ENCODE assay signal across 9 cellular contexts in genomic region chr19:14116918-14117578, GRCh38. TPM values are rescaled to one million over a fixed set of nuclear protein-coding genes. Genes with fewer than 3 reads are reported as not detected.
DNase-seq lines count a peak whose midpoint lies in the region; ATAC-seq and TF ChIP-seq lines count a peak whose summit lies in the region.
"Had no signal": no experiment of that assay in that cellular context is flagged by ENCODE, and none has a peak within 500 bp of the region (broad histone marks: within the 10 kb centered on the region; RNA-seq: fewer than 3 reads in every experiment).

No MANE protein-coding gene starts in this region.

- peak; percentile 33 for DNase-seq in activated CD4-positive, alpha-beta memory T cell treated with anti-CD3 and anti-CD28 coated beads, Interleukin-2, amount 10 ng/mL, durations not matched to agents 7 days and 5 days
- DNase-seq in foreskin keratinocyte (no peak), posterior vena cava (ENCODE audit: low spot score) (peak; percentile 84), SK-N-DZ (ENCODE audit: low spot score) (no peak), HEK293T (ENCODE audit: extremely low spot score) (no peak)

- no peaks in the 10 kb centered on the region for H3K27me3 Mint-ChIP-seq in activated CD4-positive, alpha-beta memory T cell treated with anti-CD3 and anti-CD28 coated beads, Interleukin-2, amount 10 ng/mL, durations not matched to agents 7 days and 5 days

- ATAC-seq in HG03045 (IDR thresholded peaks at IDR 0.05; ENCODE audit: unreplicated experiment) (peak; percentile 7), foreskin keratinocyte (peak; percentile 1), GM18519 (IDR thresholded peaks at IDR 0.05; ENCODE audit: low FRiP score, unreplicated experiment) (no peak)

- TF ChIP-seq CTCF in foreskin keratinocyte (conservative IDR thresholded peaks at IDR 0.05): no peak

- H3K9me3 Mint-ChIP-seq in activated CD4-positive, alpha-beta memory T cell treated with anti-CD3 and anti-CD28 coated beads, Interleukin-2, amount 10 ng/mL, durations not matched to agents 7 days and 5 days: no peaks in the 10 kb centered on the region

- H3K4me1 Mint-ChIP-seq in activated CD4-positive, alpha-beta memory T cell treated with anti-CD3 and anti-CD28 coated beads, Interleukin-2, amount 10 ng/mL, durations not matched to agents 7 days and 5 days: peaks cover 46% of the 10 kb centered on the region

- no peaks in the 10 kb centered on the region for H3K4me1 ChIP-seq in foreskin keratinocyte

- H3K27me3 ChIP-seq in foreskin keratinocyte: no peaks in the 10 kb centered on the region

- H3K36me3 Mint-ChIP-seq in activated CD4-positive, alpha-beta memory T cell treated with anti-CD3 and anti-CD28 coated beads, Interleukin-2, amount 10 ng/mL, durations not matched to agents 7 days and 5 days (ENCODE audit: low read depth): peaks cover 6% of the 10 kb centered on the region

- peak overlapping the region; percentile 90 for H3K4me3 ChIP-seq in GM08714 (ENCODE audit: low read length)

- peak overlapping the region; percentile 77 for H3K4me3 Mint-ChIP-seq in activated CD4-positive, alpha-beta memory T cell treated with anti-CD3 and anti-CD28 coated beads, Interleukin-2, amount 10 ng/mL, durations not matched to agents 7 days and 5 days

- no peak overlapping the region for H3K27ac ChIP-seq in foreskin keratinocyte

- intact Hi-C loops in posterior vena cava (cut with DNase I): no loop called here

- CTCF ChIA-PET in activated CD4-positive, alpha-beta memory T cell treated with anti-CD3 and anti-CD28 coated beads, Interleukin-2, amount 10 ng/mL, durations not matched to agents 7 days and 5 days (lab: Charles Lee): interaction anchor here (0.6 to 3.1 kb wide), 3 partner anchors 20 to 51 kb away, joined by 3 to 10 read pairs (median 9); partner anchors contain the start of gene ASF1B
- CTCF ChIA-PET in HEK293T (lab: Yijun Ruan, JAX): interaction anchor here (0.6 kb wide), 1 partner anchor 35 kb away, joined by 3 read pairs; no protein-coding TSS in a partner anchor

- peak overlapping the region; percentile 9 for H3K27ac Mint-ChIP-seq in activated CD4-positive, alpha-beta memory T cell treated with anti-CD3 and anti-CD28 coated beads, Interleukin-2, amount 10 ng/mL, durations not matched to agents 7 days and 5 days

- POLR2A ChIA-PET in activated CD4-positive, alpha-beta memory T cell treated with anti-CD3 and anti-CD28 coated beads, Interleukin-2, amount 10 ng/mL, durations not matched to agents 7 days and 5 days (lab: Charles Lee): interaction anchor here (0.6 to 8.0 kb wide), 7 partner anchors 13 to 170 kb away, joined by 3 to 57 read pairs (median 4); partner anchors contain the start of gene ASF1B
- POLR2A ChIA-PET in HEK293T (lab: Yijun Ruan, JAX): interaction anchor here (1.2 kb wide), 1 partner anchor 11 kb away, joined by 4 read pairs; no protein-coding TSS in a partner anchor

TF ChIP-seq in HEK293T, 16 proteins besides CTCF, POLR2A, EP300 and RAD21:
- TF ChIP-seq L3MBTL2 (conservative IDR thresholded peaks at IDR 0.05) (no peak), BHLHE40 (IDR thresholded peaks at IDR 0.05; ENCODE audit: borderline replicate concordance) (no peak), ZNF384 (IDR thresholded peaks at IDR 0.05) (no peak), FOXM1 (IDR thresholded peaks at IDR 0.05; ENCODE audit: borderline replicate concordance) (no peak), HDGF (IDR thresholded peaks at IDR 0.05; ENCODE audit: borderline replicate concordance) (no peak), PKNOX1 (IDR thresholded peaks at IDR 0.05) (no peak), NFRKB (IDR thresholded peaks at IDR 0.05) (no peak), SUZ12 (IDR thresholded peaks at IDR 0.05) (no peak)

RNA-seq across cellular contexts. Expression of gene PRKACA, which starts 0.5 kb away (rescaled TPM):
- 10 to 100 TPM; 48.1 to 49.8 TPM for total RNA-seq in activated CD4-positive, alpha-beta memory T cell treated with anti-CD3 and anti-CD28 coated beads, Interleukin-2, amount 10 ng/mL, durations not matched to agents 7 days and 5 days
- total RNA-seq in foreskin keratinocyte (36.0 and 37.1 TPM in 2 replicates), posterior vena cava (100 to 1,000 TPM; 101 to 103 TPM)
- polyA plus RNA-seq in foreskin keratinocyte: 35.2 and 40.0 TPM in 2 replicates
- 42.1 and 57.4 TPM in 2 replicates for polyA plus RNA-seq in SK-N-DZ (2014; cell fraction: cytosol; rRNA removed)
- polyA plus RNA-seq in SK-N-DZ (2014; cell fraction: nucleus; rRNA removed): 15.8 and 25.2 TPM in 2 replicates

RNA-seq across cellular contexts. Expression of gene ASF1B, which starts 19.3 kb away (rescaled TPM):
- total RNA-seq in activated CD4-positive, alpha-beta memory T cell treated with anti-CD3 and anti-CD28 coated beads, Interleukin-2, amount 10 ng/mL, durations not matched to agents 7 days and 5 days: 10 to 100 TPM; 93.5 to 94.8 TPM
- total RNA-seq in foreskin keratinocyte (30.4 and 37.9 TPM in 2 replicates), posterior vena cava (under 1 TPM; 0.33 to 0.37 TPM)
- polyA plus RNA-seq in foreskin keratinocyte: 35.5 and 44.2 TPM in 2 replicates
- 75.4 and 92.6 TPM in 2 replicates for polyA plus RNA-seq in SK-N-DZ (2014; cell fraction: cytosol; rRNA removed)
- 27.8 and 41.8 TPM in 2 replicates for polyA plus RNA-seq in SK-N-DZ (2014; cell fraction: nucleus; rRNA removed)

RNA-seq across cellular contexts. Expression of gene SAMD1, which starts 26.5 kb away (rescaled TPM):
- total RNA-seq in activated CD4-positive, alpha-beta memory T cell treated with anti-CD3 and anti-CD28 coated beads, Interleukin-2, amount 10 ng/mL, durations not matched to agents 7 days and 5 days: 10 to 100 TPM; 63.4 to 64.6 TPM
- total RNA-seq in foreskin keratinocyte (32.3 and 34.2 TPM in 2 replicates), posterior vena cava (10 to 100 TPM; 22.7 to 23.6 TPM)
- polyA plus RNA-seq in foreskin keratinocyte: 39.5 and 40.4 TPM in 2 replicates
- polyA plus RNA-seq in SK-N-DZ (2014; cell fraction: cytosol; rRNA removed): 65.0 and 85.3 TPM in 2 replicates
- polyA plus RNA-seq in SK-N-DZ (2014; cell fraction: nucleus; rRNA removed): 72.7 and 75.8 TPM in 2 replicates

RNA-seq across cellular contexts. Expression of gene C19orf67, which starts 31.5 kb away (rescaled TPM):
- under 1 TPM in 1 of 2 experiments, not detected in 1; 0.35 TPM for total RNA-seq in activated CD4-positive, alpha-beta memory T cell treated with anti-CD3 and anti-CD28 coated beads, Interleukin-2, amount 10 ng/mL, durations not matched to agents 7 days and 5 days
- not detected in 2 replicates for total RNA-seq in foreskin keratinocyte
- not detected in 2 replicates for polyA plus RNA-seq in foreskin keratinocyte
- total RNA-seq in posterior vena cava: not detected
- polyA plus RNA-seq in SK-N-DZ (2014; cell fraction: cytosol; rRNA removed): not detected in 2 replicates
- polyA plus RNA-seq in SK-N-DZ (2014; cell fraction: nucleus; rRNA removed): 2.9 TPM in 1 of 2 replicates, not detected in the other
- total RNA-seq: SK-MEL-5 had no signal

RNA-seq across cellular contexts. Expression of gene MISP3, which starts 44.5 kb away (rescaled TPM):
- 1 to 10 TPM; 3.2 to 3.5 TPM for total RNA-seq in activated CD4-positive, alpha-beta memory T cell treated with anti-CD3 and anti-CD28 coated beads, Interleukin-2, amount 10 ng/mL, durations not matched to agents 7 days and 5 days
- 0.78 and 1.3 TPM in 2 replicates for total RNA-seq in foreskin keratinocyte
- polyA plus RNA-seq in foreskin keratinocyte: 1.3 and 1.7 TPM in 2 replicates
- 1 to 10 TPM; 1.0 to 1.4 TPM for total RNA-seq in posterior vena cava
- polyA plus RNA-seq in SK-N-DZ (2014; cell fraction: cytosol; rRNA removed): 1.3 and 2.7 TPM in 2 replicates
- 2.3 and 3.9 TPM in 2 replicates for polyA plus RNA-seq in SK-N-DZ (2014; cell fraction: nucleus; rRNA removed)

Comparison
In these comparisons a context has a peak if more than half of its experiments do, and no peak if none do; other contexts are left out.
1. DNase-seq: peak in activated CD4-positive, alpha-beta memory T cell treated with anti-CD3 and anti-CD28 coated beads, Interleukin-2, amount 10 ng/mL, durations not matched to agents 7 days and 5 days (single experiment) and posterior vena cava (single experiment); none in foreskin keratinocyte (0 of 2), SK-N-DZ (single experiment) and HEK293T (single experiment).
2. RNA of gene ASF1B, which starts 19.3 kb away (total RNA-seq): 93.5 to 94.8 TPM in activated CD4-positive, alpha-beta memory T cell treated with anti-CD3 and anti-CD28 coated beads, Interleukin-2, amount 10 ng/mL, durations not matched to agents 7 days and 5 days and 30.4 to 37.9 TPM in foreskin keratinocyte; 0.33 to 0.37 TPM in posterior vena cava; every median in the first group is over 10 times any median in the second.